23 cellular contexts compared by ENCODE assay signal in the genomic region with DNA sequence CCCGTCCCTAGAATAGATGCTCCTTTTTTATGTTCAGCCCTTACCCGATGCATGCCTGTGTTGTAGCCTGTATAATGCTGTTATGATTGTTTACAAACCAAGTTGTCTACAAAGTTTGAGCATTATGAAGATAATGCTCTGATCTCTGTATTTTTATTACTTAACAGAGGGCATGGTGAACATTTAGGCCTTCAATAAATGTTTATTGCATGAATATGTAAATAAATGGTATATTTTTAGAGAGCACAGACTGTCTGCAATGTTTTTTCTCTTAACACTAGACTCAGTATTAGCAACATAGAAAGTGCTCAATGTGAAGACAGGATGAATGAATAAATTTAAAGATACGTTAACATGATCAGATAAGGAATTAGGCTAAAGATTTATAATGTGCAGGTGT.
DNase-seq lines count a peak whose midpoint lies in the region; ATAC-seq, FAIRE-seq and TF ChIP-seq lines count a peak whose summit lies in the region.
"Had no signal": no experiment of that assay in that cellular context is flagged by ENCODE, and none has a peak within 500 bp of the region (broad histone marks: within the 10 kb centered on the region; RNA-seq: fewer than 3 reads in every experiment).

No MANE protein-coding gene starts in this region.

- BruUV-seq in PC-3 (replicated peaks; lab: Mats Ljungman, UMichigan) = no TSS peak

- no peaks in the 10 kb centered on the region for H3K9me3 ChIP-seq in PC-3 (ENCODE audit: low read length)
- H3K9me3 ChIP-seq: ovary, SJCRH30, upper lobe of right lung had no signal

- H3K27ac Mint-ChIP-seq in stimulated activated naive B cell treated with anti-CD40 and anti-IgM and Interleukin-4, amounts not matched to agents 10 μg/mL and 1 μg/mL and 100 μg/mL, for 72 hours = peak overlapping the region; percentile 14
- H3K27ac Mint-ChIP-seq: activated CD4-positive, alpha-beta memory T cell treated with anti-CD3 and anti-CD28 coated beads, Interleukin-2, amount 10 ng/mL, durations not matched to agents 7 days and 5 days had no signal

- no peaks in the 10 kb centered on the region for H3K27me3 ChIP-seq in PC-3 (ENCODE audit: low read length)
- H3K27me3 ChIP-seq: ovary, SJCRH30, upper lobe of right lung had no signal

- H3K9me3 Mint-ChIP-seq in stimulated activated naive B cell treated with anti-CD40 and anti-IgM and Interleukin-4, amounts not matched to agents 10 μg/mL and 1 μg/mL and 100 μg/mL, for 72 hours = no peaks in the 10 kb centered on the region
- H3K9me3 Mint-ChIP-seq: activated B cell treated with CpG ODN at 0.5 μM for 24 hours; activated CD4-positive, alpha-beta memory T cell treated with anti-CD3 and anti-CD28 coated beads, Interleukin-2, amount 10 ng/mL, durations not matched to agents 7 days and 5 days; naive thymus-derived CD8-positive, alpha-beta T cell; stimulated activated naive CD8-positive, alpha-beta T cell treated with anti-CD3 and anti-CD28 coated beads, Interleukin-15, amount 100 ng/mL, for 72 hours had no signal

- no peak overlapping the region for H2AFZ ChIP-seq in PC-3 (ENCODE audit: low read length)

- H3K4me1 ChIP-seq in PC-3 (ENCODE audit: insufficient read depth, low read length) = peaks cover 17% of the 10 kb centered on the region

- no peaks in the 10 kb centered on the region for H3F3A ChIP-seq in PC-3 (ENCODE audit: low read length, unreplicated experiment)

- peak; percentile 13 for FAIRE-seq in islet of Langerhans (lab: Jason Lieb, UNC)
- FAIRE-seq: A204.1, bronchial epithelial cell had no signal

- H4K20me1 ChIP-seq in PC-3 (ENCODE audit: low read length) = no peaks in the 10 kb centered on the region

- H3K4me2 ChIP-seq in PC-3 (ENCODE audit: low read length) = no peak overlapping the region

- H3K4me3 ChIP-seq in PC-3 (ENCODE audit: low read length) = no peak overlapping the region
- H3K4me3 ChIP-seq: ovary, SJCRH30, upper lobe of right lung had no signal

- H3K36me3 Mint-ChIP-seq in stimulated activated naive B cell treated with anti-CD40 and anti-IgM and Interleukin-4, amounts not matched to agents 10 μg/mL and 1 μg/mL and 100 μg/mL, for 72 hours = peaks cover 6 to 39% of the 10 kb centered on the region in 2 donors

- intact Hi-C loops in PC-3 (cut with micrococcal nuclease) = no loop called here

- H3K9ac ChIP-seq in PC-3 (ENCODE audit: low read length) = no peak overlapping the region

- no peaks in the 10 kb centered on the region for H3K36me3 ChIP-seq in PC-3 (ENCODE audit: low read depth, low read length)
- H3K36me3 ChIP-seq: ovary, SJCRH30, upper lobe of right lung had no signal

- CTCF ChIA-PET in PC-3 (lab: Charles Lee) = no interaction called here

- DNase-seq in NCI-H446 treated with DMSO at 0.1 percent for 48 hours (lab: John Stamatoyannopoulos, UW) (peak; percentile 25), NCI-H446 (lab: John Stamatoyannopoulos, UW) (no peak), PC-3 (no peak)
- no peak for DNase-seq in stimulated activated naive B cell treated with anti-CD40 and anti-IgM and Interleukin-4, amounts not matched to agents 10 μg/mL and 1 μg/mL and 100 μg/mL, for 72 hours
- DNase-seq in effector CD4-positive, alpha-beta T cell = no peak
- no peak for DNase-seq in stimulated activated naive CD4-positive, alpha-beta T cell (lab: John Stamatoyannopoulos, UW)
- DNase-seq: activated B cell treated with CpG ODN at 0.5 μM for 24 hours; activated CD4-positive, alpha-beta memory T cell treated with anti-CD3 and anti-CD28 coated beads, Interleukin-2, amount 10 ng/mL, durations not matched to agents 7 days and 5 days; activated gamma-delta T cell treated with Interleukin-2 at 50 U/mL for 16 hours; activated T-cell treated with anti-CD3 and anti-CD28 coated beads for 4 hours; EL; naive thymus-derived CD8-positive, alpha-beta T cell; NCI-H1436; stimulated activated CD4-positive, alpha-beta T cell treated with anti-CD3 and anti-CD28 coated beads, Interleukin-1b, Interleukin-23, amount 100 ng/mL, for 48 hours; stimulated activated naive CD8-positive, alpha-beta T cell treated with anti-CD3 and anti-CD28 coated beads, Interleukin-15, amount 100 ng/mL, for 72 hours; T-helper 2 cell; upper lobe of right lung had no signal

- H3K4me1 Mint-ChIP-seq in stimulated activated naive B cell treated with anti-CD40 and anti-IgM and Interleukin-4, amounts not matched to agents 10 μg/mL and 1 μg/mL and 100 μg/mL, for 72 hours = peaks cover 40 to 50% of the 10 kb centered on the region in 2 donors
- H3K4me1 Mint-ChIP-seq: activated CD4-positive, alpha-beta memory T cell treated with anti-CD3 and anti-CD28 coated beads, Interleukin-2, amount 10 ng/mL, durations not matched to agents 7 days and 5 days had no signal

- H3K9me2 ChIP-seq in PC-3 (replicated peaks; ENCODE audit: low read length) = no peaks in the 10 kb centered on the region

- no peak for TF ChIP-seq CTCF in PC-3 (conservative IDR thresholded peaks at IDR 0.05; ENCODE audit: low read depth, low read length)

- H3K27me3 Mint-ChIP-seq in stimulated activated naive B cell treated with anti-CD40 and anti-IgM and Interleukin-4, amounts not matched to agents 10 μg/mL and 1 μg/mL and 100 μg/mL, for 72 hours = no peaks in the 10 kb centered on the region
- H3K27me3 Mint-ChIP-seq: activated B cell treated with CpG ODN at 0.5 μM for 24 hours; activated CD4-positive, alpha-beta memory T cell treated with anti-CD3 and anti-CD28 coated beads, Interleukin-2, amount 10 ng/mL, durations not matched to agents 7 days and 5 days; naive thymus-derived CD8-positive, alpha-beta T cell; stimulated activated naive CD8-positive, alpha-beta T cell treated with anti-CD3 and anti-CD28 coated beads, Interleukin-15, amount 100 ng/mL, for 72 hours had no signal

- H3K4me3 Mint-ChIP-seq in stimulated activated naive B cell treated with anti-CD40 and anti-IgM and Interleukin-4, amounts not matched to agents 10 μg/mL and 1 μg/mL and 100 μg/mL, for 72 hours = peak overlapping the region in 1 of 2 donors; percentile 39
- H3K4me3 Mint-ChIP-seq: activated CD4-positive, alpha-beta memory T cell treated with anti-CD3 and anti-CD28 coated beads, Interleukin-2, amount 10 ng/mL, durations not matched to agents 7 days and 5 days; naive thymus-derived CD8-positive, alpha-beta T cell; stimulated activated naive CD8-positive, alpha-beta T cell treated with anti-CD3 and anti-CD28 coated beads, Interleukin-15, amount 100 ng/mL, for 72 hours had no signal

- peak overlapping the region; percentile 45 for H3K27ac ChIP-seq in PC-3 (ENCODE audit: low read length)
- H3K27ac ChIP-seq: ovary had no signal

- 0 out of 2 replicates have a peak, but pooled peaks have one; percentile 16 for ATAC-seq in PC-3
- no peak for ATAC-seq in stimulated activated naive B cell treated with anti-CD40 and anti-IgM and Interleukin-4, amounts not matched to agents 10 μg/mL and 1 μg/mL and 100 μg/mL, for 72 hours (replicated peaks)
- no peak for ATAC-seq in GM19328 (IDR thresholded peaks at IDR 0.05; ENCODE audit: unreplicated experiment)
- ATAC-seq: stimulated activated naive CD8-positive, alpha-beta T cell treated with anti-CD3 and anti-CD28 coated beads, Interleukin-15, amount 100 ng/mL, for 72 hours had no signal

- POLR2A ChIA-PET in PC-3 (lab: Charles Lee; ENCODE audit: unreplicated experiment) = no interaction called here

- H3K79me2 ChIP-seq in PC-3 (ENCODE audit: low read length) = no peaks in the 10 kb centered on the region
